30 cellular contexts compared by ENCODE assay signal in the genomic region with DNA sequence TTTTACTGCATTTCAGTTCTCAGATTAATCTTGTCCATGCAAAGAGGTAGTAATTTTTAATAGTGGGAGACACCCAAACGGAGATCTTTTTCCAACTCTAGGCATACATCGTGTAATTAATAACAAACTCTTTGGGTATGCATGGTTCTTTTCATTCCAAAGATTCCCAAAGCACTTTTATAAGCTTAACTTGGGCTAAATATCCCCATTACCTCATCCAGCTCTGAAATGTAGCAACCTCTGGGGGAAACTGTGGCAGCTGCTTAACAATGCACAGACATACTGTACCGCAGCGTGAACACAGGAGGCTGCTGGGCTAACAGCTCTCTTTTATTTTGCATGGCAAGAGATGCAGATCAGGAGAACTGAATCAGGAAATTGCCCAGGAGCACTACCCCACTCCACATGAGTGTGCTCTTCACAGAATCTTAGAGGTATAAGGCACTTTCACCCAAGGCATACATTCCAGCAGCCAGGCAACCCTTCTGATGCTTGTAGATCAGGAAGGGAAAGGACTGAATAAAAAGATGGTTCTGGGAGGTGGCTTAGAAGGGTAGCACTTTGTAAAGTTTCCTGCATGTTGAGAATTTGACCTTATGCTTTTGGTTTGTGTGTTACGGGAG.
A peak's percentile ranks its signal among the peaks of the same experiment; 100 is the strongest.
DNase-seq lines count a peak whose midpoint lies in the region; ATAC-seq and TF ChIP-seq lines count a peak whose summit lies in the region.
"Had no signal": no experiment of that assay in that cellular context is flagged by ENCODE, and none has a peak within 500 bp of the region (broad histone marks: within the 10 kb centered on the region; RNA-seq: fewer than 3 reads in every experiment).

No MANE protein-coding gene starts in this region.

- H3K27me3 Mint-ChIP-seq in activated naive CD4-positive, alpha-beta T cell treated with anti-CD3 and anti-CD28 coated beads for 36 hours (ENCODE audit: low read depth) = peaks cover 4% of the 10 kb centered on the region
- no peaks in the 10 kb centered on the region for H3K27me3 Mint-ChIP-seq in effector memory CD8-positive, alpha-beta T cell
- H3K27me3 Mint-ChIP-seq: dendritic cell treated with granulocyte-macrophage colony-stimulating factor and Interleukin-4, amounts not matched to agents 40 ng/mL and 50 ng/mL, for 4 days; stimulated activated memory B cell treated with anti-CD40 and anti-IgM and Interleukin-4, amounts not matched to agents 10 μg/mL and 1 μg/mL and 100 μg/mL, for 72 hours; type B pancreatic cell had no signal

- POLR2A ChIA-PET in BJ (lab: Charles Lee) = interaction anchor here (0.9 kb wide), 1 partner anchor 13 kb away, joined by 3 read pairs; no protein-coding TSS in a partner anchor

- H3K4me1 ChIP-seq in adipocyte (ENCODE audit: control insufficient read depth, insufficient read depth, low read length) = peaks cover 12% of the 10 kb centered on the region
- peaks cover 14% of the 10 kb centered on the region for H3K4me1 ChIP-seq in rectal smooth muscle tissue (ENCODE audit: control insufficient read depth, insufficient read depth, low read length)
- H3K4me1 ChIP-seq: ascending aorta, prostate gland had no signal

- H3K36me3 ChIP-seq in BJ (ENCODE audit: control insufficient read depth, insufficient read depth, low read length) = no peaks in the 10 kb centered on the region
- H3K36me3 ChIP-seq in adipocyte (ENCODE audit: control insufficient read depth, insufficient read depth, low read length, severe bottlenecking) = no peaks in the 10 kb centered on the region
- H3K36me3 ChIP-seq in rectal smooth muscle tissue (ENCODE audit: control insufficient read depth, insufficient read depth, low read length) = no peaks in the 10 kb centered on the region
- H3K36me3 ChIP-seq: ascending aorta, esophagus muscularis mucosa, prostate gland had no signal

- H3K36me3 Mint-ChIP-seq in activated naive CD4-positive, alpha-beta T cell treated with anti-CD3 and anti-CD28 coated beads for 36 hours (ENCODE audit: low read depth) = no peaks in the 10 kb centered on the region
- H3K36me3 Mint-ChIP-seq in effector memory CD8-positive, alpha-beta T cell (ENCODE audit: insufficient read depth) = no peaks in the 10 kb centered on the region
- H3K36me3 Mint-ChIP-seq: activated naive CD4-positive, alpha-beta T cell treated with anti-CD3 and anti-CD28 coated beads, Interleukin-2, amount 50 U/mL, for 72 hours; CD14-positive monocyte; naive B cell; stimulated activated memory B cell treated with anti-CD40 and anti-IgM and Interleukin-4, amounts not matched to agents 10 μg/mL and 1 μg/mL and 100 μg/mL, for 72 hours; type B pancreatic cell had no signal

- no peak overlapping the region for H3K27ac Mint-ChIP-seq in activated naive CD4-positive, alpha-beta T cell treated with anti-CD3 and anti-CD28 coated beads for 36 hours
- no peak overlapping the region for H3K27ac Mint-ChIP-seq in effector memory CD8-positive, alpha-beta T cell
- H3K27ac Mint-ChIP-seq: activated CD8-positive, alpha-beta T cell treated with anti-CD3 and anti-CD28 coated beads, Interleukin-2, amount 10 ng/mL, durations not matched to agents 7 days and 5 days; activated naive CD4-positive, alpha-beta T cell treated with anti-CD3 and anti-CD28 coated beads, Interleukin-2, amount 50 U/mL, for 72 hours; CD14-positive monocyte; dendritic cell treated with granulocyte-macrophage colony-stimulating factor and Interleukin-4, amounts not matched to agents 40 ng/mL and 50 ng/mL, for 4 days; naive B cell; stimulated activated memory B cell treated with anti-CD40 and anti-IgM and Interleukin-4, amounts not matched to agents 10 μg/mL and 1 μg/mL and 100 μg/mL, for 72 hours; T-helper 2 cell treated with Interferon-gamma antibody and Interleukin-4, amounts not matched to agents 5 μg/mL and 100 μg/mL, for 36 hours; type B pancreatic cell had no signal

- TF ChIP-seq CTCF in BJ (IDR thresholded peaks at IDR 0.05; ENCODE audit: insufficient read depth, low read depth, low read length) = no peak
- TF ChIP-seq CTCF in fibroblast of villous mesenchyme (IDR thresholded peaks at IDR 0.05; ENCODE audit: insufficient read depth, low read depth, low read length) = no peak

- no peaks in the 10 kb centered on the region for H3K9me3 ChIP-seq in adipocyte (ENCODE audit: control insufficient read depth, low read length)
- H3K9me3 ChIP-seq: ascending aorta, esophagus muscularis mucosa, prostate gland had no signal

- no peak overlapping the region for H3K4me3 Mint-ChIP-seq in activated naive CD4-positive, alpha-beta T cell treated with anti-CD3 and anti-CD28 coated beads for 36 hours
- H3K4me3 Mint-ChIP-seq in effector memory CD8-positive, alpha-beta T cell = no peak overlapping the region
- H3K4me3 Mint-ChIP-seq: activated CD8-positive, alpha-beta T cell treated with anti-CD3 and anti-CD28 coated beads, Interleukin-2, amount 10 ng/mL, durations not matched to agents 7 days and 5 days; CD14-positive monocyte; dendritic cell treated with granulocyte-macrophage colony-stimulating factor and Interleukin-4, amounts not matched to agents 40 ng/mL and 50 ng/mL, for 4 days; naive B cell; stimulated activated memory B cell treated with anti-CD40 and anti-IgM and Interleukin-4, amounts not matched to agents 10 μg/mL and 1 μg/mL and 100 μg/mL, for 72 hours; T-helper 2 cell treated with Interferon-gamma antibody and Interleukin-4, amounts not matched to agents 5 μg/mL and 100 μg/mL, for 36 hours had no signal

- intact Hi-C loops in activated naive CD4-positive, alpha-beta T cell treated with anti-CD3 and anti-CD28 coated beads for 36 hours (cut with micrococcal nuclease) = no loop called here

- CTCF ChIA-PET in BJ (lab: Yijun Ruan, JAX) = interaction anchor here (0.6 to 1.4 kb wide), 3 partner anchors 9 to 408 kb away, joined by 3 read pairs; no protein-coding TSS in a partner anchor
- CTCF ChIA-PET in activated naive CD4-positive, alpha-beta T cell treated with anti-CD3 and anti-CD28 coated beads for 36 hours (lab: Charles Lee) = interaction anchor here (1.4 kb wide), 1 partner anchor 408 kb away, joined by 4 read pairs; no protein-coding TSS in a partner anchor

- H3K9me3 Mint-ChIP-seq in activated naive CD4-positive, alpha-beta T cell treated with anti-CD3 and anti-CD28 coated beads for 36 hours = peaks cover 4% of the 10 kb centered on the region
- peaks cover 0 to 6% of the 10 kb centered on the region in 2 donors for H3K9me3 Mint-ChIP-seq in effector memory CD8-positive, alpha-beta T cell

- no peaks in the 10 kb centered on the region for H3K27me3 ChIP-seq in BJ (ENCODE audit: control insufficient read depth, insufficient read depth, low read length)
- no peaks in the 10 kb centered on the region for H3K27me3 ChIP-seq in adipocyte (replicated peaks; ENCODE audit: control insufficient read depth, insufficient read depth, low read length)
- no peaks in the 10 kb centered on the region for H3K27me3 ChIP-seq in rectal smooth muscle tissue (ENCODE audit: control insufficient read depth, insufficient read depth, low read length)
- H3K27me3 ChIP-seq: ascending aorta, esophagus muscularis mucosa had no signal

- ATAC-seq in GM19035 (IDR thresholded peaks at IDR 0.05; ENCODE audit: unreplicated experiment) = no peak
- ATAC-seq in effector memory CD8-positive, alpha-beta T cell (replicated peaks) = no peak
- ATAC-seq: activated CD8-positive, alpha-beta T cell treated with anti-CD3 and anti-CD28 coated beads, Interleukin-2, amount 10 ng/mL, durations not matched to agents 7 days and 5 days; activated naive CD4-positive, alpha-beta T cell treated with anti-CD3 and anti-CD28 coated beads, Interleukin-2, amount 50 U/mL, for 72 hours; left colon; Panc1; stimulated activated memory B cell treated with anti-CD40 and anti-IgM and Interleukin-4, amounts not matched to agents 10 μg/mL and 1 μg/mL and 100 μg/mL, for 72 hours had no signal

- H3K4me1 Mint-ChIP-seq in activated naive CD4-positive, alpha-beta T cell treated with anti-CD3 and anti-CD28 coated beads for 36 hours (ENCODE audit: low read depth) = no peaks in the 10 kb centered on the region
- H3K4me1 Mint-ChIP-seq in effector memory CD8-positive, alpha-beta T cell (ENCODE audit: low read depth in 2 of 2) = no peaks in the 10 kb centered on the region
- H3K4me1 Mint-ChIP-seq: CD14-positive monocyte; naive B cell; stimulated activated memory B cell treated with anti-CD40 and anti-IgM and Interleukin-4, amounts not matched to agents 10 μg/mL and 1 μg/mL and 100 μg/mL, for 72 hours had no signal

- H3K9ac ChIP-seq in adipocyte (ENCODE audit: low read length) (no peak overlapping the region), rectal smooth muscle tissue (ENCODE audit: low read length) (no peak overlapping the region)

- DNase-seq in BJ (ENCODE audit: low read depth) = peak; percentile 87
- peak; percentile 62 for DNase-seq in adipocyte (ENCODE audit: low read depth)
- DNase-seq in fibroblast of villous mesenchyme (ENCODE audit: low read depth) = peak; percentile 53
- DNase-seq in activated naive CD4-positive, alpha-beta T cell treated with anti-CD3 and anti-CD28 coated beads for 36 hours = no peak
- no peak for DNase-seq in stimulated activated CD4-positive, alpha-beta T cell treated with anti-CD3 and anti-CD28 coated beads, Interleukin-12 subunit alpha, Interleukin-12 subunit beta, amount 100 ng/mL, for 4 hours
- no peak for DNase-seq in effector memory CD8-positive, alpha-beta T cell
- DNase-seq: activated CD4-positive, alpha-beta T cell treated with anti-CD3 and anti-CD28 coated beads for 4 hours; activated CD8-positive, alpha-beta T cell treated with anti-CD3 and anti-CD28 coated beads, Interleukin-2, amount 10 ng/mL, durations not matched to agents 7 days and 5 days; Calu3; central memory CD4-positive, alpha-beta T cell; DMS79 treated with DMSO at 0.1 percent for 48 hours; hippocampal formation; IMR-90; left colon; naive B cell; NCI-H1436 treated with DMSO at 0.1 percent for 48 hours; SIG-M5; substantia nigra had no signal

- H3K27ac ChIP-seq in rectal smooth muscle tissue (ENCODE audit: low read depth, low read length) = peak overlapping the region; percentile 10
- H3K27ac ChIP-seq: ascending aorta, esophagus muscularis mucosa, prostate gland had no signal

- H3K4me3 ChIP-seq in BJ (ENCODE audit: low read depth, low read length) (no peak overlapping the region), adipocyte (ENCODE audit: low read length) (no peak overlapping the region), fibroblast of villous mesenchyme (ENCODE audit: low read depth, low read length) (no peak overlapping the region), rectal smooth muscle tissue (ENCODE audit: low read length) (no peak overlapping the region)
- H3K4me3 ChIP-seq: ascending aorta, esophagus muscularis mucosa, prostate gland had no signal

Comparison
In these comparisons a context has a peak if more than half of its experiments do, and no peak if none do; other contexts are left out.
1. DNase-seq: peak in BJ (single experiment), adipocyte (single experiment) and fibroblast of villous mesenchyme (single experiment); none in activated naive CD4-positive, alpha-beta T cell treated with anti-CD3 and anti-CD28 coated beads for 36 hours (single experiment), stimulated activated CD4-positive, alpha-beta T cell treated with anti-CD3 and anti-CD28 coated beads, Interleukin-12 subunit alpha, Interleukin-12 subunit beta, amount 100 ng/mL, for 4 hours (single experiment) and effector memory CD8-positive, alpha-beta T cell (0 of 3).